ENCODE assay signal across 22 cellular contexts in the genomic region with DNA sequence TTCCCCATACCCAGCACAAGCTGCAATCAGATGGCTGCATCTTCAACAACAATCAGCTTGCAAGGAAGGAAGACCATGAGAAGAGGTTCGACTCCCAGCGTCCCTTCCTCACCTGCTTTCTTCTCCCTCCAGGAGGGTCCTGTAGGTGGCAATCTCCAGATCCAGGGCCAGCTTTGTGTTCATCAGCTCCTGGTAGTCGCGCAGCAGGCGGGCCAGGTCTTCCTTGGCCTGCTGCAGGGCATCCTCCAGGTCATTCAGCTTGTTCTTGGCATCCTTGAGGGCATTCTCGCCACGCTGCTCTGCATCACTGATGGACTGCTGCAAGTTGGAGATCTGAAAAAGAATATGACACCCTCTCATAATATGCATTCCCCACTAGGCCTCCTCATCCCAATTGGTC. TPM values are rescaled to one million over a fixed set of nuclear protein-coding genes. Genes with fewer than 3 reads are reported as not detected.
A peak's percentile ranks its signal among the peaks of the same experiment; 100 is the strongest.
DNase-seq lines count a peak whose midpoint lies in the region; ATAC-seq, FAIRE-seq and TF ChIP-seq lines count a peak whose summit lies in the region.
"Had no signal": no experiment of that assay in that cellular context is flagged by ENCODE, and none has a peak within 500 bp of the region (broad histone marks: within the 10 kb centered on the region; RNA-seq: fewer than 3 reads in every experiment).

No MANE protein-coding gene starts in this region.

- H3K4me1 ChIP-seq in neuronal stem cell (ENCODE audit: control insufficient read depth in 2 of 2, insufficient read depth in 1 of 2, low read depth in 1 of 2, low read length in 2 of 2): peaks cover 0 to 5% of the 10 kb centered on the region in 2 donors
- peaks cover 0 to 3% of the 10 kb centered on the region in 2 donors for H3K4me1 ChIP-seq in small intestine (ENCODE audit: control insufficient read depth in 2 of 2, insufficient read depth in 1 of 2, low read depth in 1 of 2, low read length in 1 of 2)
- no peaks in the 10 kb centered on the region for H3K4me1 ChIP-seq in colonic mucosa
- H3K4me1 ChIP-seq: BLaER1 had no signal

- no peak overlapping the region for H3K14ac ChIP-seq in neuronal stem cell (ENCODE audit: low read length)

- H3K4me1 Mint-ChIP-seq in activated naive CD4-positive, alpha-beta T cell treated with anti-CD3 and anti-CD28 coated beads, Interleukin-2, amount 50 U/mL, for 24 hours: peaks cover 59% of the 10 kb centered on the region
- peaks cover 15% of the 10 kb centered on the region for H3K4me1 Mint-ChIP-seq in activated naive CD4-positive, alpha-beta T cell treated with anti-CD3 and anti-CD28 coated beads for 36 hours (ENCODE audit: low read depth)
- H3K4me1 Mint-ChIP-seq in T-cell: peaks cover 27 to 49% (median 38%) of the 10 kb centered on the region in 3 donors
- H3K4me1 Mint-ChIP-seq in activated CD8-positive, alpha-beta T cell treated with anti-CD3 and anti-CD28 coated beads, Interleukin-2, amount 10 ng/mL, durations not matched to agents 7 days and 5 days (ENCODE audit: low read depth): peaks cover 12% of the 10 kb centered on the region
- H3K4me1 Mint-ChIP-seq: CD14-positive monocyte had no signal

- peak overlapping the region; percentile 26 for H3K27ac Mint-ChIP-seq in activated naive CD4-positive, alpha-beta T cell treated with anti-CD3 and anti-CD28 coated beads, Interleukin-2, amount 50 U/mL, for 24 hours
- no peak overlapping the region for H3K27ac Mint-ChIP-seq in activated naive CD4-positive, alpha-beta T cell treated with anti-CD3 and anti-CD28 coated beads for 36 hours
- H3K27ac Mint-ChIP-seq in T-cell: peak overlapping the region; percentile 19 to 40
- no peak overlapping the region for H3K27ac Mint-ChIP-seq in activated CD8-positive, alpha-beta T cell treated with anti-CD3 and anti-CD28 coated beads, Interleukin-2, amount 10 ng/mL, durations not matched to agents 7 days and 5 days

- no peak for TF ChIP-seq CTCF in colonic mucosa (IDR thresholded peaks at IDR 0.05)

- no peak overlapping the region for H2BK120ac ChIP-seq in neuronal stem cell (ENCODE audit: low read depth, low read length)

- H3K27ac ChIP-seq in neuronal stem cell (replicated peaks; ENCODE audit: low read length) (no peak overlapping the region), small intestine (ENCODE audit: low read depth in 1 of 2, low read length in 1 of 2) (no peak overlapping the region), colonic mucosa (no peak overlapping the region)
- H3K27ac ChIP-seq: BLaER1, GM23248, HL-60 had no signal

- no peak overlapping the region for H3K9ac ChIP-seq in neuronal stem cell (ENCODE audit: low read depth, low read length, poor library complexity)
- no peak overlapping the region for H3K9ac ChIP-seq in colonic mucosa (ENCODE audit: low read depth in 2 of 2, low read length in 2 of 2)
- H3K9ac ChIP-seq: BLaER1, GM23248 had no signal

- H2BK12ac ChIP-seq in neuronal stem cell (ENCODE audit: low read length): no peak overlapping the region

- H3K4me3 ChIP-seq in neuronal stem cell (ENCODE audit: low read length in 2 of 2): no peak overlapping the region
- H3K4me3 ChIP-seq in small intestine (ENCODE audit: low read depth in 1 of 2, low read length in 2 of 2): no peak overlapping the region
- no peak overlapping the region for H3K4me3 ChIP-seq in colonic mucosa
- H3K4me3 ChIP-seq: BLaER1, GM23248 had no signal

- H2AFZ ChIP-seq in neuronal stem cell (ENCODE audit: low read length): no peak overlapping the region
- H2AFZ ChIP-seq: GM23248 had no signal

- H4K91ac ChIP-seq in neuronal stem cell (ENCODE audit: low read depth, low read length, poor library complexity): no peak overlapping the region

- intact Hi-C loops in activated naive CD4-positive, alpha-beta T cell treated with anti-CD3 and anti-CD28 coated beads for 36 hours (cut with micrococcal nuclease): no loop called here
- intact Hi-C loops in colonic mucosa (cut with DNase I): loop anchor here (10.0 kb wide), 1 partner anchor 189 kb away; no protein-coding TSS in a partner anchor

- H3K27me3 ChIP-seq in neuronal stem cell (ENCODE audit: control insufficient read depth in 3 of 3, insufficient read depth in 3 of 3, low read depth in 1 of 3, low read length in 3 of 3) (no peaks in the 10 kb centered on the region), small intestine (ENCODE audit: control insufficient read depth in 2 of 2, insufficient read depth in 2 of 2, low read length in 2 of 2) (no peaks in the 10 kb centered on the region), colonic mucosa (no peaks in the 10 kb centered on the region)
- H3K27me3 ChIP-seq: BLaER1 had no signal

- ATAC-seq in T-cell (replicated peaks in 1 of 4): no peak
- ATAC-seq in activated CD8-positive, alpha-beta T cell treated with anti-CD3 and anti-CD28 coated beads, Interleukin-2, amount 10 ng/mL, durations not matched to agents 7 days and 5 days: no peak

- no peaks in the 10 kb centered on the region for H3K79me1 ChIP-seq in neuronal stem cell (ENCODE audit: low read depth, low read length)

- H3K36me3 Mint-ChIP-seq in activated naive CD4-positive, alpha-beta T cell treated with anti-CD3 and anti-CD28 coated beads, Interleukin-2, amount 50 U/mL, for 24 hours: no peaks in the 10 kb centered on the region
- H3K36me3 Mint-ChIP-seq in activated naive CD4-positive, alpha-beta T cell treated with anti-CD3 and anti-CD28 coated beads for 36 hours (ENCODE audit: low read depth): no peaks in the 10 kb centered on the region
- no peaks in the 10 kb centered on the region for H3K36me3 Mint-ChIP-seq in T-cell
- H3K36me3 Mint-ChIP-seq in activated CD8-positive, alpha-beta T cell treated with anti-CD3 and anti-CD28 coated beads, Interleukin-2, amount 10 ng/mL, durations not matched to agents 7 days and 5 days (ENCODE audit: low read depth): no peaks in the 10 kb centered on the region
- H3K36me3 Mint-ChIP-seq: CD14-positive monocyte had no signal

- no peak overlapping the region for H3K23ac ChIP-seq in neuronal stem cell (ENCODE audit: low read depth, low read length, poor library complexity)

- H3K4me2 ChIP-seq in neuronal stem cell (ENCODE audit: insufficient read depth, low read length, poor library complexity, severe bottlenecking): no peak overlapping the region
- H3K4me2 ChIP-seq: BLaER1 had no signal

- no peak overlapping the region for H3K4ac ChIP-seq in neuronal stem cell (ENCODE audit: low read length)

- H3K18ac ChIP-seq in neuronal stem cell (ENCODE audit: low read length): peak overlapping the region; percentile 2

- H3K9me3 ChIP-seq in neuronal stem cell (replicated peaks in 1 of 2; ENCODE audit: control insufficient read depth in 2 of 2, insufficient read depth in 1 of 2, low read depth in 1 of 2, low read length in 2 of 2): no peaks in the 10 kb centered on the region
- no peaks in the 10 kb centered on the region for H3K9me3 ChIP-seq in small intestine (ENCODE audit: control insufficient read depth, low read depth)
- no peaks in the 10 kb centered on the region for H3K9me3 ChIP-seq in colonic mucosa
- H3K9me3 ChIP-seq: BLaER1, Caco-2 had no signal

- H3K27me3 Mint-ChIP-seq in activated naive CD4-positive, alpha-beta T cell treated with anti-CD3 and anti-CD28 coated beads, Interleukin-2, amount 50 U/mL, for 24 hours: no peaks in the 10 kb centered on the region
- H3K27me3 Mint-ChIP-seq in activated naive CD4-positive, alpha-beta T cell treated with anti-CD3 and anti-CD28 coated beads for 36 hours (ENCODE audit: low read depth): no peaks in the 10 kb centered on the region
- peaks cover 0 to 8% of the 10 kb centered on the region in 2 donors for H3K27me3 Mint-ChIP-seq in T-cell
- peaks cover 26% of the 10 kb centered on the region for H3K27me3 Mint-ChIP-seq in activated CD8-positive, alpha-beta T cell treated with anti-CD3 and anti-CD28 coated beads, Interleukin-2, amount 10 ng/mL, durations not matched to agents 7 days and 5 days (ENCODE audit: low read depth)

- H4K8ac ChIP-seq in neuronal stem cell (ENCODE audit: low read depth, low read length): no peak overlapping the region

- WGBS in neuronal stem cell (ENCODE audit: extremely low coverage in 2 of 2, insufficient read length in 2 of 2, insufficient replicate concordance in 1 of 2), 2 donors: no CpG with 5 or more reads among the region's 7 CpGs
- 91 to 96% (median 93%) methylated on average over 7 of the region's 7 CpGs for WGBS in small intestine, 3 donors

- CTCF ChIA-PET in activated naive CD4-positive, alpha-beta T cell treated with anti-CD3 and anti-CD28 coated beads for 36 hours (lab: Charles Lee): no interaction called here
- CTCF ChIA-PET in T-cell (lab: Charles Lee): interaction anchor here in 1 of 2 donors (0.5 kb wide), 1 partner anchor 302 kb away, joined by 4 read pairs; no protein-coding TSS in a partner anchor
- CTCF ChIA-PET in activated CD8-positive, alpha-beta T cell treated with anti-CD3 and anti-CD28 coated beads, Interleukin-2, amount 10 ng/mL, durations not matched to agents 7 days and 5 days (lab: Charles Lee): no interaction called here

- H2AK5ac ChIP-seq in neuronal stem cell (ENCODE audit: low read depth, low read length): no peak overlapping the region

- POLR2A ChIA-PET in T-cell (lab: Charles Lee): interaction anchor here in 1 of 2 donors (1.1 kb wide), 1 partner anchor 90 kb away, joined by 3 read pairs; no protein-coding TSS in a partner anchor
- POLR2A ChIA-PET in activated CD8-positive, alpha-beta T cell treated with anti-CD3 and anti-CD28 coated beads, Interleukin-2, amount 10 ng/mL, durations not matched to agents 7 days and 5 days (lab: Charles Lee): no interaction called here

- FAIRE-seq in small intestine (lab: Jason Lieb, UNC): no peak
- FAIRE-seq: D721Med, G401.6, GM12892, GM18507 had no signal

- no peak overlapping the region for H2BK5ac ChIP-seq in neuronal stem cell (ENCODE audit: low read length)

- H3K9me3 Mint-ChIP-seq in activated naive CD4-positive, alpha-beta T cell treated with anti-CD3 and anti-CD28 coated beads, Interleukin-2, amount 50 U/mL, for 24 hours: no peaks in the 10 kb centered on the region
- H3K9me3 Mint-ChIP-seq in activated naive CD4-positive, alpha-beta T cell treated with anti-CD3 and anti-CD28 coated beads for 36 hours: no peaks in the 10 kb centered on the region
- no peaks in the 10 kb centered on the region for H3K9me3 Mint-ChIP-seq in T-cell
- no peaks in the 10 kb centered on the region for H3K9me3 Mint-ChIP-seq in activated CD8-positive, alpha-beta T cell treated with anti-CD3 and anti-CD28 coated beads, Interleukin-2, amount 10 ng/mL, durations not matched to agents 7 days and 5 days (ENCODE audit: insufficient read depth)
- H3K9me3 Mint-ChIP-seq: CD14-positive monocyte had no signal

- no peaks in the 10 kb centered on the region for H3K36me3 ChIP-seq in neuronal stem cell (replicated peaks in 1 of 2; ENCODE audit: control insufficient read depth in 2 of 2, insufficient read depth in 2 of 2, low read length in 2 of 2)
- H3K36me3 ChIP-seq in small intestine (ENCODE audit: control insufficient read depth in 2 of 2, insufficient read depth in 2 of 2, low read length in 2 of 2): no peaks in the 10 kb centered on the region
- no peaks in the 10 kb centered on the region for H3K36me3 ChIP-seq in colonic mucosa
- H3K36me3 ChIP-seq: BLaER1 had no signal

- no peak overlapping the region for H2BK15ac ChIP-seq in neuronal stem cell (ENCODE audit: low read length)

- no peak for DNase-seq in activated naive CD4-positive, alpha-beta T cell treated with anti-CD3 and anti-CD28 coated beads for 36 hours
- DNase-seq in T-cell (no peak), neuronal stem cell (ENCODE audit: low spot score) (no peak), small intestine (no peak), colonic mucosa (no peak)
- no peak for DNase-seq in activated CD8-positive, alpha-beta T cell treated with anti-CD3 and anti-CD28 coated beads, Interleukin-2, amount 10 ng/mL, durations not matched to agents 7 days and 5 days
- DNase-seq: 8988T, Caco-2, GM23248, HCEC 1CT had no signal

- no peak overlapping the region for H3K4me3 Mint-ChIP-seq in activated naive CD4-positive, alpha-beta T cell treated with anti-CD3 and anti-CD28 coated beads, Interleukin-2, amount 50 U/mL, for 24 hours
- H3K4me3 Mint-ChIP-seq in activated naive CD4-positive, alpha-beta T cell treated with anti-CD3 and anti-CD28 coated beads for 36 hours: no peak overlapping the region
- H3K4me3 Mint-ChIP-seq in T-cell: peak overlapping the region; percentile 19 to 35 (median 21)
- no peak overlapping the region for H3K4me3 Mint-ChIP-seq in activated CD8-positive, alpha-beta T cell treated with anti-CD3 and anti-CD28 coated beads, Interleukin-2, amount 10 ng/mL, durations not matched to agents 7 days and 5 days
- H3K4me3 Mint-ChIP-seq: CD14-positive monocyte had no signal

RNA-seq across cellular contexts. Expression of a gene that starts 4.0 kb away (rescaled TPM):
- total RNA-seq in activated naive CD4-positive, alpha-beta T cell treated with anti-CD3 and anti-CD28 coated beads for 36 hours: not detected
- 10 to 100 TPM in 2 of 5 donors, 1 to 10 TPM in 2, under 1 TPM in 1; 0.19 to 57.7 (median 10.0) TPM for total RNA-seq in T-cell
- polyA plus RNA-seq in neuronal stem cell (2013, experiment 1 of 2): not detected
- polyA plus RNA-seq in neuronal stem cell (2013, experiment 2 of 2): not detected
- not detected for polyA plus RNA-seq in small intestine
- total RNA-seq in colonic mucosa: 1 to 10 TPM in 1 of 2 donors, not detected in 1; 1.2 TPM
- not detected for total RNA-seq in activated CD8-positive, alpha-beta T cell treated with anti-CD3 and anti-CD28 coated beads, Interleukin-2, amount 10 ng/mL, durations not matched to agents 7 days and 5 days
- total RNA-seq: A673, GM23248, H4, HT1080 had no signal
- polyA plus RNA-seq: AG04450, CD14-positive monocyte, GM23248 had no signal

RNA-seq across cellular contexts. Expression of a gene that starts 24.2 kb away (rescaled TPM):
- total RNA-seq in activated naive CD4-positive, alpha-beta T cell treated with anti-CD3 and anti-CD28 coated beads for 36 hours: not detected
- total RNA-seq in T-cell (1 to 10 TPM in 2 of 5 donors, under 1 TPM in 3; 0.13 to 2.6 (median 0.82) TPM), colonic mucosa (not detected)
- polyA plus RNA-seq in neuronal stem cell (2013, experiment 1 of 2): not detected
- not detected for polyA plus RNA-seq in neuronal stem cell (2013, experiment 2 of 2)
- 1 to 10 TPM; 1.1 to 2.2 (median 1.1) TPM for polyA plus RNA-seq in small intestine
- under 1 TPM in 1 of 2 experiments, not detected in 1; 0.10 TPM for total RNA-seq in activated CD8-positive, alpha-beta T cell treated with anti-CD3 and anti-CD28 coated beads, Interleukin-2, amount 10 ng/mL, durations not matched to agents 7 days and 5 days
- total RNA-seq: A673, Caco-2, GM23248, HT1080 had no signal
- polyA plus RNA-seq: AG04450, CD14-positive monocyte, GM23248 had no signal

RNA-seq across cellular contexts. Expression of a gene that starts 27.2 kb away (rescaled TPM):
- total RNA-seq in activated naive CD4-positive, alpha-beta T cell treated with anti-CD3 and anti-CD28 coated beads for 36 hours: not detected
- total RNA-seq in T-cell: not detected
- not detected for polyA plus RNA-seq in neuronal stem cell (2013, experiment 1 of 2)
- not detected for polyA plus RNA-seq in neuronal stem cell (2013, experiment 2 of 2)
- polyA plus RNA-seq in small intestine: under 1 TPM in 1 of 3 donors, not detected in 2; 0.01 TPM
- not detected for total RNA-seq in colonic mucosa
- not detected for total RNA-seq in activated CD8-positive, alpha-beta T cell treated with anti-CD3 and anti-CD28 coated beads, Interleukin-2, amount 10 ng/mL, durations not matched to agents 7 days and 5 days
- total RNA-seq: A673, Caco-2, GM23248, H4, HT1080 had no signal
- polyA plus RNA-seq: AG04450, CD14-positive monocyte, GM23248 had no signal

RNA-seq across cellular contexts. Expression of a gene that starts 57.8 kb away (rescaled TPM):
- 1 to 10 TPM; 1.4 to 2.1 TPM for total RNA-seq in activated naive CD4-positive, alpha-beta T cell treated with anti-CD3 and anti-CD28 coated beads for 36 hours
- total RNA-seq in T-cell (10 to 100 TPM in 3 of 5 donors, 1 to 10 TPM in 2; 6.8 to 37.9 (median 21.9) TPM), colonic mucosa (not detected)
- polyA plus RNA-seq in neuronal stem cell (2013, experiment 1 of 2): not detected
- polyA plus RNA-seq in neuronal stem cell (2013, experiment 2 of 2): not detected
- 1 to 10 TPM in 2 of 3 donors, under 1 TPM in 1; 0.84 to 2.2 (median 1.4) TPM for polyA plus RNA-seq in small intestine
- total RNA-seq in activated CD8-positive, alpha-beta T cell treated with anti-CD3 and anti-CD28 coated beads, Interleukin-2, amount 10 ng/mL, durations not matched to agents 7 days and 5 days: under 1 TPM; 0.45 to 0.91 TPM
- total RNA-seq: A673, Caco-2, GM23248, H4, HT1080 had no signal
- polyA plus RNA-seq: AG04450, CD14-positive monocyte, GM23248 had no signal

Comparison
In these comparisons a context has a peak if more than half of its experiments do, and no peak if none do; other contexts are left out.
1. H3K27ac Mint-ChIP-seq: peak in activated naive CD4-positive, alpha-beta T cell treated with anti-CD3 and anti-CD28 coated beads, Interleukin-2, amount 50 U/mL, for 24 hours (single experiment) and T-cell (2 of 2); none in activated naive CD4-positive, alpha-beta T cell treated with anti-CD3 and anti-CD28 coated beads for 36 hours (single experiment) and activated CD8-positive, alpha-beta T cell treated with anti-CD3 and anti-CD28 coated beads, Interleukin-2, amount 10 ng/mL, durations not matched to agents 7 days and 5 days (single experiment).
2. H3K4me3 Mint-ChIP-seq: peak in T-cell (3 of 3); none in activated naive CD4-positive, alpha-beta T cell treated with anti-CD3 and anti-CD28 coated beads, Interleukin-2, amount 50 U/mL, for 24 hours (single experiment), activated naive CD4-positive, alpha-beta T cell treated with anti-CD3 and anti-CD28 coated beads for 36 hours (single experiment) and activated CD8-positive, alpha-beta T cell treated with anti-CD3 and anti-CD28 coated beads, Interleukin-2, amount 10 ng/mL, durations not matched to agents 7 days and 5 days (single experiment).